In the genomic region with DNA sequence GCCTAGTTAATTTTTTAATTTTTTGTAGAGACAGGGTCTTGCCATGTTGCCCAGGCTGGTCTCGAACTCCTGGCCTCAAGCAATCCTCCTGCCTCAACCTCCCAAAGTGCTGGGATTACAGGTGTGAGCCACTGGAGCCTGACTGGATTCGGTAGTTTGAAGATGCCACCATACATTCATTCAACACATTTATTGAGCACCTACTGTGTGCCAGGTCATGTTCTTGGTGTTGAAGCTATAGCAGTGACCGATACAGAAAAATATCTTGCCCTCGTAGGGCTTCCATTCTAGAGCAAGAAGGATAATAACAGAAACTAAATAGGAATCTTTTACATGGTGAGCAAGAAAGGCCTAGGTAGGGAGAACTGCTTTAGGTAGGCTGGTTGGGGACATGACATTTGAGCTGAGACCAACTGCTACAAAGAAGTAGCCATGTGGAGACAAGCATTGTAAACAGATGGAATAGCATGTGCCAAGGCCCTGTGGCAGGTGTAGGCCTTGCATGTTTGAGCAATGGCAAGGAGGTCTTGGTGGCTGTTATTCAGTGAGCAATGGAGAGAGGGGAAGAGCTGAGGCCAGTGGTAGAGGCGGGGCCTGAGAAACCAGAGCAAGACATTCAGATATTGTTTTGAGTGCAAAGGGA, we compare ENCODE assay signal across 24 cellular contexts. TPM values are rescaled to one million over a fixed set of nuclear protein-coding genes. Genes with fewer than 3 reads are reported as not detected.
DNase-seq lines count a peak whose midpoint lies in the region; ATAC-seq and TF ChIP-seq lines count a peak whose summit lies in the region.
"Had no signal": no experiment of that assay in that cellular context is flagged by ENCODE, and none has a peak within 500 bp of the region (broad histone marks: within the 10 kb centered on the region; RNA-seq: fewer than 3 reads in every experiment).

No MANE protein-coding gene starts in this region.

- no peak for TF ChIP-seq RAD21 in IMR-90 (IDR thresholded peaks at IDR 0.05; ENCODE audit: low read length)

- CTCF ChIA-PET in CD4-positive, alpha-beta memory T cell (lab: Charles Lee; ENCODE audit: partially characterized antibody) = interaction anchor here (1.5 to 3.4 kb wide), 4 partner anchors 17 to 67 kb away, joined by 3 to 10 read pairs (median 4); no protein-coding TSS in a partner anchor
- CTCF ChIA-PET in IMR-90 (lab: Yijun Ruan, JAX) = interaction anchor here (0.7 kb wide), 1 partner anchor 38 kb away, joined by 3 read pairs; no protein-coding TSS in a partner anchor

- ATAC-seq in IMR-90 (ENCODE audit: low read depth) (no peak), natural killer cell (no peak), GM19023 (IDR thresholded peaks at IDR 0.05; ENCODE audit: unreplicated experiment) (no peak)
- ATAC-seq: gastrocnemius medialis, mucosa of descending colon had no signal

- no peaks in the 10 kb centered on the region for H3K79me1 ChIP-seq in IMR-90 (ENCODE audit: low read depth in 1 of 2, low read length in 2 of 2)

- H3K36me3 ChIP-seq in CD4-positive, alpha-beta memory T cell (ENCODE audit: insufficient read depth, low read length) = no peaks in the 10 kb centered on the region
- H3K36me3 ChIP-seq in IMR-90 (ENCODE audit: control insufficient read depth, insufficient read depth, low read length) = no peaks in the 10 kb centered on the region
- H3K36me3 ChIP-seq: esophagus muscularis mucosa, gastrocnemius medialis, spleen, thyroid gland had no signal

- H3K4me3 ChIP-seq in CD4-positive, alpha-beta memory T cell (ENCODE audit: low read length in 2 of 2) = no peak overlapping the region
- H3K4me3 ChIP-seq in IMR-90 (ENCODE audit: insufficient read depth, low read depth, low read length) = no peak overlapping the region
- H3K4me3 ChIP-seq: esophagus muscularis mucosa, gastrocnemius medialis, mucosa of descending colon, SJSA1, spleen, thyroid gland had no signal

- H3K14ac ChIP-seq in IMR-90 (replicated peaks; ENCODE audit: low read depth, low read length) = no peak overlapping the region

- no peak overlapping the region for H3K23ac ChIP-seq in IMR-90 (ENCODE audit: low read depth, low read length)

- peaks cover 2 to 25% (median 14%) of the 10 kb centered on the region in 4 donors for H3K4me1 Mint-ChIP-seq in CD4-positive, alpha-beta memory T cell
- H3K4me1 Mint-ChIP-seq in natural killer cell = peaks cover 2 to 18% of the 10 kb centered on the region in 2 donors

- no peak overlapping the region for H3K9ac ChIP-seq in IMR-90 (ENCODE audit: low read depth, low read length)

- H3K27ac Mint-ChIP-seq in CD4-positive, alpha-beta memory T cell = peak overlapping the region in 2 of 7 donors; percentile 6 to 42
- no peak overlapping the region for H3K27ac Mint-ChIP-seq in natural killer cell
- H3K27ac Mint-ChIP-seq: activated B cell treated with CpG ODN at 0.5 μM for 24 hours; activated CD4-positive, alpha-beta memory T cell treated with anti-CD3 and anti-CD28 coated beads, Interleukin-2, amount 10 ng/mL, durations not matched to agents 7 days and 5 days had no signal

- H3K18ac ChIP-seq in IMR-90 (ENCODE audit: low read depth, low read length) = no peak overlapping the region

- H3K4me2 ChIP-seq in IMR-90 (ENCODE audit: low read depth, low read length) = no peak overlapping the region

- no peak for TF ChIP-seq POLR2A in IMR-90 (IDR thresholded peaks at IDR 0.05; ENCODE audit: low read depth, low read length)

- no peak overlapping the region for H2BK120ac ChIP-seq in IMR-90 (ENCODE audit: low read depth, low read length)

- H2BK15ac ChIP-seq in IMR-90 (ENCODE audit: low read depth, low read length) = no peak overlapping the region

- no peak overlapping the region for H2BK20ac ChIP-seq in IMR-90 (ENCODE audit: low read depth, low read length)

- no peaks in the 10 kb centered on the region for H3K9me3 Mint-ChIP-seq in CD4-positive, alpha-beta memory T cell
- H3K9me3 Mint-ChIP-seq in natural killer cell = no peaks in the 10 kb centered on the region
- H3K9me3 Mint-ChIP-seq: activated B cell treated with CpG ODN at 0.5 μM for 24 hours; activated CD4-positive, alpha-beta memory T cell treated with anti-CD3 and anti-CD28 coated beads, Interleukin-2, amount 10 ng/mL, durations not matched to agents 7 days and 5 days had no signal

- TF ChIP-seq CTCF in IMR-90 (conservative IDR thresholded peaks at IDR 0.05; ENCODE audit: low read depth, low read length) (no peak), natural killer cell (IDR thresholded peaks at IDR 0.05) (no peak)

- no peak overlapping the region for H2AFZ ChIP-seq in IMR-90 (replicated peaks; ENCODE audit: low read length, poor library complexity)

- H4K91ac ChIP-seq in IMR-90 (ENCODE audit: insufficient read depth, low read depth, low read length) = no peak overlapping the region

- no peak overlapping the region for H3K27ac ChIP-seq in CD4-positive, alpha-beta memory T cell (ENCODE audit: low read depth, low read length)
- H3K27ac ChIP-seq in IMR-90 (ENCODE audit: insufficient read depth, low read length) (no peak overlapping the region), caudate nucleus (ENCODE audit: low read depth, low read length) (peak overlapping the region; percentile 91)
- H3K27ac ChIP-seq: esophagus muscularis mucosa, gastrocnemius medialis, SJSA1, spleen, thyroid gland had no signal

- no peak overlapping the region for H4K8ac ChIP-seq in IMR-90 (ENCODE audit: low read depth in 2 of 2, low read length in 2 of 2)

- H3K27me3 ChIP-seq in CD4-positive, alpha-beta memory T cell (ENCODE audit: insufficient read depth, low read length) = no peaks in the 10 kb centered on the region
- peaks cover 3% of the 10 kb centered on the region; the same call in 1 of the 2 replicates for H3K27me3 ChIP-seq in IMR-90 (ENCODE audit: control insufficient read depth, insufficient read depth, low read length)
- H3K27me3 ChIP-seq: thyroid gland had no signal

- no peak overlapping the region for H2AK5ac ChIP-seq in IMR-90 (ENCODE audit: low read depth, low read length)

- H3K27me3 Mint-ChIP-seq in CD4-positive, alpha-beta memory T cell = peaks cover 11 to 14% of the 10 kb centered on the region in 2 donors
- peaks cover 8 to 25% of the 10 kb centered on the region in 2 donors for H3K27me3 Mint-ChIP-seq in natural killer cell (ENCODE audit: low read depth in 2 of 2)

- H2BK5ac ChIP-seq in IMR-90 (ENCODE audit: low read depth, low read length, poor library complexity, severe bottlenecking) = no peak overlapping the region

- H4K20me1 ChIP-seq in IMR-90 (ENCODE audit: insufficient read depth, low read length) = no peaks in the 10 kb centered on the region

- dilution Hi-C loops in IMR-90 (cut with HindIII; ENCODE audit: low sequenced_read_pairs, unreplicated experiment) = no loop called here

- peaks cover 10% of the 10 kb centered on the region for H3K4me1 ChIP-seq in CD4-positive, alpha-beta memory T cell (ENCODE audit: insufficient read depth, low read length)
- peaks cover 7% of the 10 kb centered on the region for H3K4me1 ChIP-seq in IMR-90 (ENCODE audit: control insufficient read depth, insufficient read depth, low read length)
- H3K4me1 ChIP-seq: gastrocnemius medialis had no signal

- DNase-seq in CD4-positive, alpha-beta memory T cell = no peak
- no peak for DNase-seq in IMR-90
- no peak for DNase-seq in caudate nucleus (lab: John Stamatoyannopoulos, UW)
- no peak for DNase-seq in natural killer cell
- no peak for DNase-seq in anterior cingulate cortex (lab: John Stamatoyannopoulos, UW)
- DNase-seq in midbrain (lab: John Stamatoyannopoulos, UW) = no peak
- no peak for DNase-seq in NCI-H146 treated with DMSO at 0.1 percent for 48 hours (lab: John Stamatoyannopoulos, UW; ENCODE audit: unreplicated experiment)
- DNase-seq: activated B cell treated with CpG ODN at 0.5 μM for 24 hours; activated CD4-positive, alpha-beta memory T cell treated with anti-CD3 and anti-CD28 coated beads, Interleukin-2, amount 10 ng/mL, durations not matched to agents 7 days and 5 days; activated naive CD4-positive, alpha-beta T cell treated with Interleukin-2 at 50 U/mL for 16 hours; effector CD8-positive, alpha-beta T cell; gastrocnemius medialis; mucosa of descending colon; NCI-H1436; NCI-H524 treated with DMSO at 0.1 percent for 48 hours; retina; spleen; stimulated activated CD4-positive, alpha-beta T cell treated with anti-CD3 and anti-CD28 coated beads, Interleukin-4, amount 100 ng/mL, for 1 hour; stimulated activated naive CD4-positive, alpha-beta T cell treated with Interleukin-2 at 50 U/mL for 16 hours; T-helper 9 cell; thyroid gland had no signal

- no peak overlapping the region for H3K56ac ChIP-seq in IMR-90 (ENCODE audit: extremely low read depth, insufficient read depth, low read length)

- peak overlapping the region; percentile 19 for H2AK9ac ChIP-seq in IMR-90 (replicated peaks; ENCODE audit: low read depth, low read length, poor library complexity)

- H3K9me3 ChIP-seq in CD4-positive, alpha-beta memory T cell (ENCODE audit: control insufficient read depth in 1 of 2, low read length in 2 of 2) = no peaks in the 10 kb centered on the region
- no peaks in the 10 kb centered on the region for H3K9me3 ChIP-seq in IMR-90 (ENCODE audit: control insufficient read depth, insufficient read depth, low read length)
- H3K9me3 ChIP-seq: esophagus muscularis mucosa, gastrocnemius medialis, mucosa of descending colon, spleen, thyroid gland had no signal

- no peaks in the 10 kb centered on the region for H3K36me3 Mint-ChIP-seq in CD4-positive, alpha-beta memory T cell
- no peaks in the 10 kb centered on the region for H3K36me3 Mint-ChIP-seq in natural killer cell

- no peak overlapping the region for H3K4ac ChIP-seq in IMR-90 (ENCODE audit: low read depth, low read length)

- no peaks in the 10 kb centered on the region for H3K9me1 ChIP-seq in IMR-90 (ENCODE audit: insufficient read depth, low read length)

- H4K5ac ChIP-seq in IMR-90 (ENCODE audit: low read depth, low read length) = no peak overlapping the region

- in situ Hi-C loops in IMR-90 (cut with MboI; ENCODE audit: low sequenced_read_pairs) = no loop called here

- BruUV-seq in IMR-90 (replicated peaks; lab: Mats Ljungman, UMichigan) = no TSS peak

- peak overlapping the region in 7 of 8 donors; percentile 22 to 71 (median 49) for H3K4me3 Mint-ChIP-seq in CD4-positive, alpha-beta memory T cell
- H3K4me3 Mint-ChIP-seq in natural killer cell = peak overlapping the region; percentile 13
- H3K4me3 Mint-ChIP-seq: activated B cell treated with CpG ODN at 0.5 μM for 24 hours; activated CD4-positive, alpha-beta memory T cell treated with anti-CD3 and anti-CD28 coated beads, Interleukin-2, amount 10 ng/mL, durations not matched to agents 7 days and 5 days had no signal

- intact Hi-C loops in CD4-positive, alpha-beta memory T cell (cut with micrococcal nuclease) = no loop called here
- intact Hi-C loops in IMR-90 (cut with micrococcal nuclease) = no loop called here
- intact Hi-C loops in natural killer cell (cut with micrococcal nuclease) = no loop called here

- POLR2A ChIA-PET in CD4-positive, alpha-beta memory T cell (lab: Charles Lee; ENCODE audit: partially characterized antibody) = no interaction called here
- POLR2A ChIA-PET in IMR-90 (lab: Charles Lee; ENCODE audit: unreplicated experiment) = no interaction called here

- 92% methylated on average over 2 of the region's 5 CpGs; no CpG with 5 or more reads in 1 of the 2 experiments for WGBS in IMR-90 (ENCODE audit: extremely low coverage in 2 of 2, insufficient read length in 1 of 2), 2 experiments

RNA-seq across cellular contexts. Expression of a gene that starts 1.7 kb away (rescaled TPM):
- 1 to 10 TPM in 1 of 2 experiments, under 1 TPM in 1; 0.94 to 1.6 TPM for total RNA-seq in CD4-positive, alpha-beta memory T cell
- polyA plus RNA-seq in CD4-positive, alpha-beta memory T cell = under 1 TPM; 0.44 to 0.83 TPM
- 1.6 and 1.7 TPM in 2 replicates for total RNA-seq in IMR-90 (2012; rRNA removed)
- polyA plus RNA-seq in IMR-90 (2012; rRNA removed) = 10.6 and 10.7 TPM in 2 replicates
- polyA plus RNA-seq in IMR-90 (2012; cell fraction: cytosol; rRNA removed) = 6.1 and 9.3 TPM in 2 replicates
- polyA plus RNA-seq in IMR-90 (2012; cell fraction: nucleus; rRNA removed; ENCODE audit: low replicate concordance) = 31.2 and 47.2 TPM in 2 replicates
- 10 to 100 TPM in 1 of 3 donors, 1 to 10 TPM in 2; 4.9 to 15.3 (median 7.3) TPM for total RNA-seq in natural killer cell

RNA-seq across cellular contexts. Expression of a gene that starts 41.6 kb away (rescaled TPM):
- 100 to 1,000 TPM; 113 to 117 TPM for total RNA-seq in CD4-positive, alpha-beta memory T cell
- 100 to 1,000 TPM; 186 to 276 TPM for polyA plus RNA-seq in CD4-positive, alpha-beta memory T cell
- 70.0 and 107 TPM in 2 replicates for total RNA-seq in IMR-90 (2012; rRNA removed)
- polyA plus RNA-seq in IMR-90 (2012; rRNA removed) = 280 and 290 TPM in 2 replicates
- polyA plus RNA-seq in IMR-90 (2012; cell fraction: cytosol; rRNA removed) = 196 and 200 TPM in 2 replicates
- polyA plus RNA-seq in IMR-90 (2012; cell fraction: nucleus; rRNA removed; ENCODE audit: low replicate concordance) = 40.4 and 104 TPM in 2 replicates
- total RNA-seq in natural killer cell = 10 to 100 TPM; 64.4 to 69.3 (median 66.1) TPM

RNA-seq across cellular contexts. Expression of a gene that starts 42.0 kb away (rescaled TPM):
- total RNA-seq in CD4-positive, alpha-beta memory T cell = 1 to 10 TPM; 7.4 to 8.0 TPM
- 10 to 100 TPM; 12.7 to 15.4 TPM for polyA plus RNA-seq in CD4-positive, alpha-beta memory T cell
- total RNA-seq in IMR-90 (2012; rRNA removed) (41.9 and 43.9 TPM in 2 replicates), natural killer cell (10 to 100 TPM; 14.2 to 17.8 (median 17.5) TPM)
- polyA plus RNA-seq in IMR-90 (2012; rRNA removed) = 21.3 and 23.0 TPM in 2 replicates
- 15.5 and 18.0 TPM in 2 replicates for polyA plus RNA-seq in IMR-90 (2012; cell fraction: cytosol; rRNA removed)
- 6.4 and 7.0 TPM in 2 replicates for polyA plus RNA-seq in IMR-90 (2012; cell fraction: nucleus; rRNA removed; ENCODE audit: low replicate concordance)
